ENCODE assay signal across 24 cellular contexts in genomic region chr20:63582382-63583063, GRCh38. TPM values are rescaled to one million over a fixed set of nuclear protein-coding genes. Genes with fewer than 3 reads are reported as not detected.
"Had no signal": no experiment of that assay in that cellular context is flagged by ENCODE, and none has a peak within 500 bp of the region (broad histone marks: within the 10 kb centered on the region; RNA-seq: fewer than 3 reads in every experiment).

No MANE protein-coding gene starts in this region.

- H3K27me3 ChIP-seq: breast epithelium, ovary, sigmoid colon had no signal

- H3K4me3 ChIP-seq: ovary, sigmoid colon, tibial artery had no signal

- H3K4me1 ChIP-seq: breast epithelium, tibial artery had no signal

- H3K27ac ChIP-seq: tibial artery had no signal

- H3K36me3 ChIP-seq: breast epithelium, ovary, sigmoid colon had no signal

- DNase-seq: activated CD4-positive, alpha-beta T cell treated with anti-CD3 and anti-CD28 coated beads for 48 hours; activated CD4-positive, CD25-positive, alpha-beta regulatory T cell; activated CD8-positive, alpha-beta T cell treated with anti-CD3 and anti-CD28 coated beads, Interleukin-2, amount 10 ng/mL, durations not matched to agents 7 days and 5 days; activated naive CD4-positive, alpha-beta T cell treated with anti-CD3 and anti-CD28 coated beads, Interleukin-2, amount 10 ng/mL, durations not matched to agents 7 days and 5 days; activated naive CD8-positive, alpha-beta T cell treated with anti-CD3 and anti-CD28 coated beads, Interleukin-2, amount 50 U/mL, for 24 hours; activated T-cell treated with anti-CD3 and anti-CD28 coated beads, Interleukin-2, amount 50 U/mL, for 24 hours; aorta; effector memory CD8-positive, alpha-beta T cell; midbrain; sigmoid colon; stimulated activated naive B cell treated with anti-CD40 and anti-IgM and Interleukin-4, amounts not matched to agents 10 μg/mL and 1 μg/mL and 100 μg/mL, for 72 hours; T-helper 1 cell; T-helper 9 cell; tibial artery had no signal

- ATAC-seq: activated CD8-positive, alpha-beta T cell treated with anti-CD3 and anti-CD28 coated beads, Interleukin-2, amount 10 ng/mL, durations not matched to agents 7 days and 5 days; activated naive CD8-positive, alpha-beta T cell treated with anti-CD3 and anti-CD28 coated beads, Interleukin-2, amount 50 U/mL, for 24 hours; effector memory CD8-positive, alpha-beta T cell; stimulated activated naive B cell treated with anti-CD40 and anti-IgM and Interleukin-4, amounts not matched to agents 10 μg/mL and 1 μg/mL and 100 μg/mL, for 72 hours had no signal

- H3K9me3 ChIP-seq: breast epithelium, ovary, sigmoid colon, tibial artery had no signal

RNA-seq across cellular contexts. Expression of gene FNDC11, which starts 28.6 kb away (rescaled TPM):
- total RNA-seq: left lobe of liver had no signal

RNA-seq across cellular contexts. Expression of gene SRMS, which starts 35.0 kb away (rescaled TPM):
- total RNA-seq: activated CD8-positive, alpha-beta T cell treated with anti-CD3 and anti-CD28 coated beads, Interleukin-2, amount 10 ng/mL, durations not matched to agents 7 days and 5 days; activated T-helper 2 cell treated with anti-CD3 and anti-CD28 coated beads, Interferon-gamma antibody, Interleukin-2, Interleukin-4, amounts not matched to agents 10 μg/mL and 5 μg/mL and 100 μg/mL, durations not matched to agents 14 hours and 24 hours and 36 hours; aorta; dermis microvascular lymphatic vessel endothelial cell; frontal cortex; left lobe of liver; lung microvascular endothelial cell; ovary; pulmonary artery endothelial cell; sigmoid colon had no signal
- polyA plus RNA-seq: aorta, neural cell, ovary, urinary bladder had no signal

RNA-seq across cellular contexts. Expression of gene PTK6, which starts 45.3 kb away (rescaled TPM):
- total RNA-seq: frontal cortex, lung microvascular endothelial cell had no signal
- polyA plus RNA-seq: neural cell had no signal
